25 cellular contexts compared by ENCODE assay signal in the genomic region with DNA sequence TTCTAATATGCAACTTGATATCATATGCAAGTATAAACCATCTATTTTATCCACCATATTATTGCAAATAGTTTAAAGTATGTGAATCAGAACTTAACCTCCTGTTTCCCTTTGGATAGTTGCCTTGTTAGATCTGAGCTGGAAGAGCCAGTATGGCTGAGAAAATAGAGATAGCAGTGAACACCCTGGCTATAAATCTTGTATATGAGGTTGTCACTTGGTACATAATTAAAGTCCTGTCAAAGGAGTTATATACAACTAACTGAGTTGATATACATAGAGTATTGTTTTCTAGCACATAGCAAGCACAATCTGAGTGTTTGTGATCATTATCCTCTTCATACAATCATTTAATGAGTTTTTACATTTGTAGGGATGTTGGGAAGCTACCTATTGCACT.
"Had no signal": no experiment of that assay in that cellular context is flagged by ENCODE, and none has a peak within 500 bp of the region (broad histone marks: within the 10 kb centered on the region; RNA-seq: fewer than 3 reads in every experiment).

No MANE protein-coding gene starts in this region.

- H3K9me3 ChIP-seq: heart left ventricle, lower lobe of right lung, ovary, right atrium auricular region, suprapubic skin, thoracic aorta, tibial artery, upper lobe of right lung had no signal

- H3K4me3 ChIP-seq: heart left ventricle, lower lobe of right lung, ovary, right atrium auricular region, skin epidermis, suprapubic skin, thoracic aorta, tibial artery, upper lobe of right lung had no signal

- H3K27ac ChIP-seq: heart left ventricle, lower lobe of right lung, ovary, right atrium auricular region, skin epidermis, suprapubic skin, thoracic aorta, tibial artery, upper lobe of right lung had no signal

- ATAC-seq: heart left ventricle; left lobe of liver; lower lobe of right lung; natural killer cell; sciatic nerve; stimulated activated effector memory CD8-positive, alpha-beta T cell treated with anti-CD3 and anti-CD28 coated beads, Interleukin-12 subunit alpha, Interleukin-12 subunit beta, amount 100 ng/mL, for 72 hours; upper lobe of right lung had no signal

- H3K36me3 ChIP-seq: heart left ventricle, lower lobe of right lung, ovary, right atrium auricular region, suprapubic skin, thoracic aorta, tibial artery, upper lobe of right lung had no signal

- H3K27me3 ChIP-seq: heart left ventricle, ovary, right atrium auricular region, suprapubic skin, tibial artery, upper lobe of right lung had no signal

- DNase-seq: heart left ventricle; hypothalamus; immature natural killer cell; kidney; lower lobe of right lung; mammary epithelial cell; mesenchymal stem cell; naive B cell; natural killer cell; ovary; stimulated activated CD4-positive, alpha-beta T cell treated with anti-CD3 and anti-CD28 coated beads, Interleukin-12 subunit alpha, Interleukin-12 subunit beta, amount 100 ng/mL, for 4 hours; stimulated activated CD4-positive, alpha-beta T cell treated with anti-CD3 and anti-CD28 coated beads, Interleukin-15, amount 100 ng/mL, for 24 hours; stimulated activated CD4-positive, alpha-beta T cell treated with anti-CD3 and anti-CD28 coated beads, Interleukin-2, amount 100 ng/mL, for 24 hours; stimulated activated CD4-positive, alpha-beta T cell treated with anti-CD3 and anti-CD28 coated beads, Interleukin-4, amount 100 ng/mL, for 1 hour; stimulated activated naive CD4-positive, alpha-beta T cell; tibial artery; trophoblast cell; upper lobe of right lung had no signal

- H3K4me1 ChIP-seq: lower lobe of right lung, upper lobe of right lung had no signal
